Comparison of ENCODE assay signal across 8 cellular contexts in genomic region chr2:55268907-55269611, GRCh38. TPM values are rescaled to one million over a fixed set of nuclear protein-coding genes. Genes with fewer than 3 reads are reported as not detected.
DNase-seq lines count a peak whose midpoint lies in the region; ATAC-seq and TF ChIP-seq lines count a peak whose summit lies in the region.

MTIF2 (minus strand) TSS chr2:55269231; CDS start chr2:55263858, 5,373 bp downstream.

- H3K4me2 ChIP-seq in mammary epithelial cell (ENCODE audit: insufficient read depth, low read depth, low read length) (peak within 1 kb of the TSS; percentile 85), smooth muscle cell (peak within 1 kb of the TSS; percentile 87)

- CTCF ChIA-PET in mammary epithelial cell (lab: Charles Lee; ENCODE audit: low non-redundant PET): no interaction called here

- in situ Hi-C loops in mammary epithelial cell (cut with MboI; ENCODE audit: low sequenced_read_pairs in 2 of 2): no loop called here

- 3% methylated on average over 38 of the region's 43 CpGs for WGBS in mammary epithelial cell (ENCODE audit: low coverage, missing lambda C conversion rate)
- WGBS in smooth muscle cell (ENCODE audit: low lambda C conversion rate): 1% methylated on average over 43 of the region's 43 CpGs

- no peaks in the 10 kb centered on the region for H3F3A ChIP-seq in smooth muscle cell (ENCODE audit: low read depth)

- dilution Hi-C loops in mammary epithelial cell (cut with HindIII; ENCODE audit: low sequenced_read_pairs): no loop called here

- DNase-seq in AG08395 (ENCODE audit: low spot score) (peak; percentile 95), NCI-H2227 (lab: John Stamatoyannopoulos, UW; ENCODE audit: unreplicated experiment) (peak; percentile 98), WERI-Rb-1 (peak; percentile 99), mammary epithelial cell (peak; percentile 92), iPS-NIHi7 (ENCODE audit: extremely low spot score) (peak; percentile 94), smooth muscle cell (lab: John Stamatoyannopoulos, UW; ENCODE audit: unreplicated experiment) (peak; percentile 70)

- H3K36me3 ChIP-seq in WERI-Rb-1 (peaks cover 15% of the 10 kb centered on the region), mammary epithelial cell (ENCODE audit: insufficient read depth, low read length) (peaks cover 6% of the 10 kb centered on the region), smooth muscle cell (ENCODE audit: low read depth) (no peaks in the 10 kb centered on the region)

- TF ChIP-seq CTCF in WERI-Rb-1 (IDR thresholded peaks at IDR 0.05; ENCODE audit: low read depth, low read length) (0 out of 2 replicates have a peak, but pooled peaks have one; percentile 15), mammary epithelial cell (conservative IDR thresholded peaks at IDR 0.05 in 1 of 2, IDR thresholded peaks at IDR 0.05 in 1 of 2; ENCODE audit: extremely low read depth in 1 of 2, insufficient read depth in 1 of 2, low read depth in 1 of 2, low read length in 2 of 2) (peak in 1 of 2 donors; percentile 18), smooth muscle cell (IDR thresholded peaks at IDR 0.05; ENCODE audit: borderline replicate concordance, insufficient read depth, poor library complexity, severe bottlenecking) (no peak)

- H4K20me1 ChIP-seq in mammary epithelial cell (ENCODE audit: insufficient read depth, low read length): no peaks in the 10 kb centered on the region
- H4K20me1 ChIP-seq in smooth muscle cell (ENCODE audit: low read depth): no peaks in the 10 kb centered on the region

- H3K9me3 ChIP-seq in WERI-Rb-1 (ENCODE audit: severe bottlenecking) (no peaks in the 10 kb centered on the region), mammary epithelial cell (replicated peaks; ENCODE audit: insufficient read depth, low read length) (no peaks in the 10 kb centered on the region), smooth muscle cell (replicated peaks; ENCODE audit: low read depth) (no peaks in the 10 kb centered on the region)

- H2AFZ ChIP-seq in mammary epithelial cell (ENCODE audit: low read depth, low read length) (peak within 1 kb of the TSS; percentile 100), smooth muscle cell (ENCODE audit: low read depth) (peak within 1 kb of the TSS; percentile 77)

- peak within 1 kb of the TSS; percentile 69 for H3K4me3 ChIP-seq in WERI-Rb-1 (ENCODE audit: low read depth, low read length)
- peak within 1 kb of the TSS; percentile 60 to 98 (median 61) for H3K4me3 ChIP-seq in mammary epithelial cell (replicated peaks in 1 of 3; ENCODE audit: insufficient read depth in 1 of 3, low read depth in 2 of 3, low read length in 3 of 3)
- peak within 1 kb of the TSS; percentile 76 for H3K4me3 ChIP-seq in smooth muscle cell

- H3K27ac ChIP-seq in WERI-Rb-1 (peak within 1 kb of the TSS; percentile 80), mammary epithelial cell (ENCODE audit: insufficient read depth, low read depth, low read length) (peak within 1 kb of the TSS; percentile 78), smooth muscle cell (ENCODE audit: low read depth) (peak within 1 kb of the TSS; percentile 57)

- intact Hi-C loops in mammary epithelial cell (cut with micrococcal nuclease): loop anchor here (1.0 to 2.0 kb wide), 3 partner anchors 150 to 242 kb away; partner anchors contain the start of gene CCDC88A

- ATAC-seq in GM18873 (IDR thresholded peaks at IDR 0.05; ENCODE audit: low FRiP score, unreplicated experiment) (peak; percentile 94), HG03139 (IDR thresholded peaks at IDR 0.05; ENCODE audit: unreplicated experiment) (peak; percentile 96)

- BruUV-seq in mammary epithelial cell (replicated peaks; lab: Mats Ljungman, UMichigan): TSS peak; percentile 74

- H3K9ac ChIP-seq in mammary epithelial cell (ENCODE audit: insufficient read depth, low read length): peak within 1 kb of the TSS; percentile 89
- peak within 1 kb of the TSS; percentile 80 for H3K9ac ChIP-seq in smooth muscle cell (ENCODE audit: low read depth)

- no peaks in the 10 kb centered on the region for H3K27me3 ChIP-seq in WERI-Rb-1 (ENCODE audit: insufficient read depth, low read depth, severe bottlenecking)
- no peaks in the 10 kb centered on the region for H3K27me3 ChIP-seq in mammary epithelial cell (ENCODE audit: insufficient read depth, low read length)
- no peaks in the 10 kb centered on the region for H3K27me3 ChIP-seq in smooth muscle cell (ENCODE audit: low read depth)

- H3K79me2 ChIP-seq in mammary epithelial cell (ENCODE audit: insufficient read depth, low read length) (peaks cover 17% of the 10 kb centered on the region), smooth muscle cell (ENCODE audit: low read depth) (no peaks in the 10 kb centered on the region)

- peaks cover 5% of the 10 kb centered on the region for H3K4me1 ChIP-seq in mammary epithelial cell (ENCODE audit: insufficient read depth, low read length)
- peaks cover 7% of the 10 kb centered on the region for H3K4me1 ChIP-seq in smooth muscle cell (ENCODE audit: low read depth)

RNA-seq across cellular contexts. Expression of gene MTIF2, which starts in this region (rescaled TPM):
- total RNA-seq in mammary epithelial cell: 10 to 100 TPM; 24.0 to 39.5 TPM
- polyA plus RNA-seq in mammary epithelial cell: 18.2 TPM
- 13.4 TPM for polyA minus RNA-seq in mammary epithelial cell
- 22.7 and 27.9 TPM in 2 replicates for total RNA-seq in smooth muscle cell
- polyA plus RNA-seq in smooth muscle cell: 11.6 and 16.5 TPM in 2 replicates

Comparison
In these comparisons a context has a peak if more than half of its experiments do, and no peak if none do; other contexts are left out.
1. Peak in every context shown above with its lines: DNase-seq, ATAC-seq, H3K4me3 ChIP-seq and H3K27ac ChIP-seq.